In the genomic region with DNA sequence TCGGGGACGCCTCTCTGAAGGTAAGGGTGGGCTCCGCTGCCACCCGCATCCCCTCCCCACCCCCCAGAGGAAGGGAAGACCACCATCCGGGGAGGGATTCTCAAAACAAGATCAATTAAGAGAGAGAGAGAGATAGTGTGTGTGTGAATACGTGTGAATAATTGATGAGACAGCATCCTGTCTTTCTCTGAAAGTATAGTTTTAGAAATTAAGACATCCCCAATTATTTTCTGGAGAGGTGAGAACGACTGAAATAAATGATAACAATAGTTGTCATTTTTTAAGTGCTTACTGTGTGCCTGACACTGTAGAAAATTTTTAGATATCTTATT, we compare ENCODE assay signal across 1 cellular context.
TF ChIP-seq lines count a peak whose summit lies in the region.

No MANE protein-coding gene starts in this region.

TF ChIP-seq in SK-N-SH, 30 proteins besides CTCF, POLR2A, EP300 and RAD21 (continued from another document):
- TF ChIP-seq REST (IDR thresholded peaks at IDR 0.05; ENCODE audit: low read depth, low read length): no peak
- TF ChIP-seq USF1 (IDR thresholded peaks at IDR 0.05; ENCODE audit: borderline replicate concordance, low read depth): no peak
- TF ChIP-seq RFX5 (IDR thresholded peaks at IDR 0.05; ENCODE audit: low read length): no peak
- no peak for TF ChIP-seq TAF1 (IDR thresholded peaks at IDR 0.05; ENCODE audit: borderline replicate concordance, low read depth, low read length)
- TF ChIP-seq CHD2 (IDR thresholded peaks at IDR 0.05; ENCODE audit: low read length, partially characterized antibody): no peak
- TF ChIP-seq GABPA (IDR thresholded peaks at IDR 0.05; ENCODE audit: low read depth): no peak
- no peak for TF ChIP-seq PBX3 (IDR thresholded peaks at IDR 0.05)
